1 cellular context compared by ENCODE assay signal in the genomic region with DNA sequence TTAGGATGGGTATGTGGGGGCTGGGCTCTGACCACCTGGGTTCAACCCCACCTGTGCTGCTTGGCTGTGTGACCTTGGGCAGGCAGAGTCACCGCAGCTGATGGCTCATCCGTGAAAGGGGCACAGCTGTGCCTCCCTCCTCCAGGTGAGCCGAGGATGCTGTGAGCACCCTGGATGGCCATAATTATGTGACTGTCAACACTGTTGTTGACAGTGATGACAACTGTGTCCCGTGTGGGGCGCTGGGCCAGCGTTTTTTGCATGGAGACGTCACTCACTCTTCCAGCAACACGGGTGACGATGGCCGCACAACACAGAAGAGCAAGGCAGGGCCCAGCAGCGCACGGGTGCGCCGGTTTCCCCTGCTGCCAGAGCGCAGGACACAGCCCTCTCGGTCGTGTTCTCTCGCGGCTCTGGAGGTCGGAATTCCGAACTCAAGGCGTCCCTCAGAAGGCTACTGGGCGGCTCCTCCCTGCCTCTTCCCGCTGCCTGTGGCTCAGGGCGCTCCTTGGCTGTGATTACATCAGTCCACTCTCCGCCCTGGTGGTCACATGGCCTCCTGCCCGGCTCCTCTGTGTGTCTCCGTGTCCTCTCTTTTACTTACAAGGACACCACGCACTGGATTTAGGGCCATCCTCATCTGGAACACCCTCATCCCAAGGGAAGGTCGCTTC.
A peak's percentile ranks its signal among the peaks of the same experiment; 100 is the strongest.
TF ChIP-seq lines count a peak whose summit lies in the region.

No MANE protein-coding gene starts in this region.

TF ChIP-seq in IMR-90, 13 proteins besides CTCF, POLR2A, EP300 and RAD21:
- TF ChIP-seq, protein P1, sequence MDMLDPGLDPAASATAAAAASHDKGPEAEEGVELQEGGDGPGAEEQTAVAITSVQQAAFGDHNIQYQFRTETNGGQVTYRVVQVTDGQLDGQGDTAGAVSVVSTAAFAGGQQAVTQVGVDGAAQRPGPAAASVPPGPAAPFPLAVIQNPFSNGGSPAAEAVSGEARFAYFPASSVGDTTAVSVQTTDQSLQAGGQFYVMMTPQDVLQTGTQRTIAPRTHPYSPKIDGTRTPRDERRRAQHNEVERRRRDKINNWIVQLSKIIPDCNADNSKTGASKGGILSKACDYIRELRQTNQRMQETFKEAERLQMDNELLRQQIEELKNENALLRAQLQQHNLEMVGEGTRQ (IDR thresholded peaks at IDR 0.05; ENCODE audit: low read depth, low read length): peak; percentile 61
- TF ChIP-seq RCOR1 (IDR thresholded peaks at IDR 0.05; ENCODE audit: insufficient replicate concordance, low read length) (no peak), CHD1 (IDR thresholded peaks at IDR 0.05; ENCODE audit: low read depth, low read length) (no peak)
